Comparison of ENCODE assay signal across 16 cellular contexts in the genomic region with DNA sequence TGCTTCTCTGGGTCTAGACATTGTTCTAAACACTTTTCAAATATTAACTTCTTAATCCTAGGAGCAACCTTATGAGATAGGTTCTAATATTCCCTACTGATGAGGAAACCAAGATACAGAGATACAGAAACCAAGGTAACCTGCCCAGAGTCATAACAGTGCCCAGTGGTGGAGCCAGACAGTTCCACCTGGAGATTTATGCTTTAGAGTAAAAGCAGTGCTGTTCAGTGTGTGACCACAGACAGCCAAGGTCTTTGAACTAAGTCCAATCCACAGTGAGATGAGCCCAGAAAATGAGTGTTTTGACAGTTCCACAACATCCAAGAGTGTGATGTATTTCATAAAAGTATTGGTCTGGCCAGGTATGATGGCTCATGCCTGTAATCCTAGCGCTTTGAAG.
DNase-seq lines count a peak whose midpoint lies in the region; ATAC-seq, FAIRE-seq and TF ChIP-seq lines count a peak whose summit lies in the region.
"Had no signal": no experiment of that assay in that cellular context is flagged by ENCODE, and none has a peak within 500 bp of the region (broad histone marks: within the 10 kb centered on the region; RNA-seq: fewer than 3 reads in every experiment).

No MANE protein-coding gene starts in this region.

- no peak for TF ChIP-seq POLR2A in GM12891 (IDR thresholded peaks at IDR 0.05; ENCODE audit: low read depth, low read length)

- peaks cover 4 to 21% of the 10 kb centered on the region in 2 donors for H3K4me1 ChIP-seq in small intestine (ENCODE audit: control insufficient read depth in 2 of 2, insufficient read depth in 1 of 2, low read depth in 1 of 2, low read length in 1 of 2)
- H3K4me1 ChIP-seq: HAP-1 had no signal

- no peak overlapping the region for H3K27ac ChIP-seq in small intestine (ENCODE audit: low read depth in 1 of 2, low read length in 1 of 2)

- no peaks in the 10 kb centered on the region for H3K27me3 ChIP-seq in small intestine (ENCODE audit: control insufficient read depth in 2 of 2, insufficient read depth in 2 of 2, low read length in 2 of 2)

- H3K4me3 ChIP-seq in small intestine (ENCODE audit: low read depth in 1 of 2, low read length in 2 of 2) = no peak overlapping the region
- H3K4me3 ChIP-seq: HAP-1 had no signal

- DNase-seq in GM12891 (ENCODE audit: insufficient read length, low spot score) = no peak
- peak; percentile 42 for DNase-seq in HT-29 (ENCODE audit: low spot score)
- peak; percentile 59 for DNase-seq in small intestine
- DNase-seq in activated effector memory CD4-positive, alpha-beta T cell treated with Interleukin-2 at 50 U/mL for 16 hours = no peak
- no peak for DNase-seq in retina
- DNase-seq: C1 segment of cervical spinal cord; CD4-positive, alpha-beta memory T cell; COR-L47; DMS153; DND-41; GOT3; HFFc6 had no signal

- no peak for ATAC-seq in HG03280 (IDR thresholded peaks at IDR 0.05; ENCODE audit: unreplicated experiment)

- no peaks in the 10 kb centered on the region for H3K36me3 ChIP-seq in small intestine (ENCODE audit: control insufficient read depth in 2 of 2, insufficient read depth in 2 of 2, low read length in 2 of 2)
- H3K36me3 ChIP-seq: HAP-1 had no signal

- FAIRE-seq in GM12891 (lab: Jason Lieb, UNC) (peak; percentile 13), small intestine (lab: Jason Lieb, UNC) (no peak)
- FAIRE-seq: G401.6, H54 had no signal

- 95 to 96% (median 96%) methylated on average over 1 of the region's 1 CpG for WGBS in small intestine, 3 donors

- no peaks in the 10 kb centered on the region for H3K9me3 ChIP-seq in small intestine (ENCODE audit: control insufficient read depth, low read depth)
- H3K9me3 ChIP-seq: HAP-1 had no signal

TF ChIP-seq in GM12891, 5 proteins besides CTCF, POLR2A, EP300 and RAD21:
- TF ChIP-seq PAX5 (IDR thresholded peaks at IDR 0.05; ENCODE audit: insufficient read depth, low read length, severe bottlenecking) (no peak), TAF1 (IDR thresholded peaks at IDR 0.05; ENCODE audit: low read depth, low read length) (no peak), POLR2AphosphoS5 (IDR thresholded peaks at IDR 0.05; ENCODE audit: low read depth, low read length) (no peak), SPI1 (IDR thresholded peaks at IDR 0.05; ENCODE audit: low read depth, low read length) (no peak), POU2F2 (IDR thresholded peaks at IDR 0.05; ENCODE audit: low read depth, low read length) (no peak)
TF ChIP-seq in GM12891: peak in this region for 0.

Comparison
In these comparisons a context has a peak if more than half of its experiments do, and no peak if none do; other contexts are left out.
1. DNase-seq: peak in HT-29 (single experiment) and small intestine (single experiment); none in GM12891 (single experiment), activated effector memory CD4-positive, alpha-beta T cell treated with Interleukin-2 at 50 U/mL for 16 hours (single experiment) and retina (single experiment).